ENCODE assay signal across 8 cellular contexts in the genomic region with DNA sequence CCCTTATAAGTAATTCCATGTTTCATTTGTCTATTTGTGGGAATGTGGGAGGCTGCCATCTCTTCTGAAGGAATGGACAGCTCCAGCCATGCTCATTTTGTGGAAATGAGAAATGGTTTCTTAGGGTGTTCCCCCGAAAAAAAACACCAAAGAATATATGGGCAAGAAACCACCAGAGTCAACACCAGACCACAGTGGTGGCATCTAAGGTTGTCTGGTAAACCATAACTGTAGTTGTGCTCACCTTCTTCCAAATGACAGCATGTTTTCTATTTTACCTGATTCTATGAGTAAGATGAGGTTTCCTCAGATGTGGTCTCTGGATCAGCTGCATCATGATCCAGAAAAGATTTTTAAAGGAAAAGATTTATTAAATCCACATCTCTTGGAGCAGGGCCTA.
"Had no signal": no experiment of that assay in that cellular context is flagged by ENCODE, and none has a peak within 500 bp of the region (broad histone marks: within the 10 kb centered on the region; RNA-seq: fewer than 3 reads in every experiment).

No MANE protein-coding gene starts in this region.

- ATAC-seq: HCT116 had no signal

- H3K9me3 ChIP-seq: HAP-1 had no signal

- H3K4me3 Mint-ChIP-seq: HFFc6 had no signal

- DNase-seq: GM23248, GOT3, H7, HFFc6, IMR-90, KBM-7 had no signal

- H2AFZ ChIP-seq: GM23248 had no signal

- H3K9me3 Mint-ChIP-seq: HFFc6 had no signal

- H3K27ac ChIP-seq: GM23248 had no signal

- H3K4me1 ChIP-seq: HAP-1 had no signal

- H3K27ac Mint-ChIP-seq: HFFc6 had no signal

- H3K36me3 ChIP-seq: HAP-1 had no signal

- H3K4me3 ChIP-seq: GM23248, HAP-1 had no signal

- H3K9ac ChIP-seq: GM23248 had no signal
